Comparison of ENCODE assay signal across 29 cellular contexts in genomic region chr12:23862746-23863145, GRCh38.
"Had no signal": no experiment of that assay in that cellular context is flagged by ENCODE, and none has a peak within 500 bp of the region (broad histone marks: within the 10 kb centered on the region; RNA-seq: fewer than 3 reads in every experiment).

No MANE protein-coding gene starts in this region.

- H3K27ac Mint-ChIP-seq: activated CD4-positive, alpha-beta memory T cell treated with anti-CD3 and anti-CD28 coated beads, Interleukin-2, amount 10 ng/mL, durations not matched to agents 7 days and 5 days; activated CD4-positive, alpha-beta T cell treated with anti-CD3 and anti-CD28 coated beads for 36 hours; activated CD4-positive, alpha-beta T cell treated with anti-CD3 and anti-CD28 coated beads, Interleukin-2, amount 10 ng/mL, durations not matched to agents 24 days and 14 days; activated naive CD8-positive, alpha-beta T cell; activated T-helper 17 cell treated with anti-CD3 and anti-CD28 coated beads, Interleukin-2, amount 50 U/mL, for 72 hours had no signal

- H3K4me3 ChIP-seq: breast epithelium, cardiac muscle cell, colonic mucosa, esophagus squamous epithelium had no signal

- H3K9me3 Mint-ChIP-seq: activated CD4-positive, alpha-beta T cell treated with anti-CD3 and anti-CD28 coated beads, Interleukin-2, amount 10 ng/mL, durations not matched to agents 24 days and 14 days had no signal

- H3K36me3 ChIP-seq: breast epithelium, cardiac muscle cell, colonic mucosa, esophagus squamous epithelium had no signal

- H3K4me1 Mint-ChIP-seq: activated CD4-positive, alpha-beta memory T cell treated with anti-CD3 and anti-CD28 coated beads, Interleukin-2, amount 10 ng/mL, durations not matched to agents 7 days and 5 days; activated CD4-positive, alpha-beta T cell treated with anti-CD3 and anti-CD28 coated beads for 36 hours; activated CD4-positive, alpha-beta T cell treated with anti-CD3 and anti-CD28 coated beads, Interleukin-2, amount 10 ng/mL, durations not matched to agents 24 days and 14 days; activated T-helper 17 cell treated with anti-CD3 and anti-CD28 coated beads, Interleukin-2, amount 50 U/mL, for 72 hours; brain had no signal

- H3K27me3 Mint-ChIP-seq: activated CD4-positive, alpha-beta memory T cell treated with anti-CD3 and anti-CD28 coated beads, Interleukin-2, amount 10 ng/mL, durations not matched to agents 7 days and 5 days; activated CD4-positive, alpha-beta T cell treated with anti-CD3 and anti-CD28 coated beads for 36 hours; activated CD4-positive, alpha-beta T cell treated with anti-CD3 and anti-CD28 coated beads, Interleukin-2, amount 10 ng/mL, durations not matched to agents 24 days and 14 days; activated naive CD8-positive, alpha-beta T cell; activated T-helper 17 cell treated with anti-CD3 and anti-CD28 coated beads, Interleukin-2, amount 50 U/mL, for 72 hours; brain had no signal

- H3K4me3 Mint-ChIP-seq: activated CD4-positive, alpha-beta memory T cell treated with anti-CD3 and anti-CD28 coated beads, Interleukin-2, amount 10 ng/mL, durations not matched to agents 7 days and 5 days; activated CD4-positive, alpha-beta T cell treated with anti-CD3 and anti-CD28 coated beads for 36 hours; activated CD4-positive, alpha-beta T cell treated with anti-CD3 and anti-CD28 coated beads, Interleukin-2, amount 10 ng/mL, durations not matched to agents 24 days and 14 days; activated naive CD8-positive, alpha-beta T cell; activated T-cell treated with anti-CD3 and anti-CD28 coated beads, Interleukin-2, amount 50 U/mL, for 4 hours; activated T-helper 17 cell treated with anti-CD3 and anti-CD28 coated beads, Interleukin-2, amount 50 U/mL, for 72 hours had no signal

- H3K27ac ChIP-seq: breast epithelium, cardiac muscle cell, colonic mucosa, epithelial cell of prostate, esophagus squamous epithelium had no signal

- H3K9me3 ChIP-seq: colonic mucosa had no signal

- H3K4me1 ChIP-seq: breast epithelium, colonic mucosa, esophagus squamous epithelium had no signal

- H3K27me3 ChIP-seq: breast epithelium, cardiac muscle cell, colonic mucosa, esophagus squamous epithelium had no signal

- DNase-seq: activated CD4-positive, alpha-beta memory T cell treated with anti-CD3 and anti-CD28 coated beads, Interleukin-2, amount 10 ng/mL, durations not matched to agents 7 days and 5 days; activated CD4-positive, alpha-beta T cell treated with anti-CD3 and anti-CD28 coated beads for 36 hours; activated CD4-positive, alpha-beta T cell treated with anti-CD3 and anti-CD28 coated beads, Interleukin-2, amount 10 ng/mL, durations not matched to agents 24 days and 14 days; activated CD4-positive, alpha-beta T cell treated with anti-CD3 and anti-CD28 coated beads, Interleukin-2, amount 50 U/mL, for 4 hours; activated CD4-positive, CD25-positive, alpha-beta regulatory T cell; activated CD4-positive, CD25-positive, alpha-beta regulatory T cell treated with anti-CD3 and anti-CD28 coated beads, Interleukin-2, amount 50 U/mL, for 72 hours; activated CD8-positive, alpha-beta memory T cell treated with anti-CD3 and anti-CD28 coated beads for 24 hours; activated effector memory CD4-positive, alpha-beta T cell treated with Interleukin-2 at 50 U/mL for 16 hours; activated gamma-delta T cell treated with Interleukin-2 at 50 U/mL for 16 hours; activated naive CD4-positive, alpha-beta T cell treated with anti-CD3 and anti-CD28 coated beads, Interleukin-2, amount 50 U/mL, for 16 hours; activated naive CD4-positive, alpha-beta T cell treated with Interleukin-2 at 50 U/mL for 16 hours; activated T-cell treated with anti-CD3 and anti-CD28 coated beads, Interleukin-2, amount 50 U/mL, for 4 hours; amniotic stem cell; anterior cingulate cortex; central memory CD4-positive, alpha-beta T cell; cerebellar nuclear complex; colonic mucosa; effector memory CD4-positive, alpha-beta T cell; esophagus squamous epithelium; head of caudate nucleus; hippocampal formation; T-helper 2 cell had no signal

- FAIRE-seq: frontal cortex had no signal

- ATAC-seq: activated CD4-positive, alpha-beta T cell treated with anti-CD3 and anti-CD28 coated beads for 36 hours; activated T-cell treated with anti-CD3 and anti-CD28 coated beads, Interleukin-2, amount 50 U/mL, for 4 hours; activated T-helper 17 cell treated with anti-CD3 and anti-CD28 coated beads, Interleukin-2, amount 50 U/mL, for 72 hours had no signal

- H3K36me3 Mint-ChIP-seq: activated naive CD8-positive, alpha-beta T cell had no signal
